In genomic region chr20:1932971-1933370, GRCh38 we compare ENCODE assay signal across 9 cellular contexts. TPM values are rescaled to one million over a fixed set of nuclear protein-coding genes. Genes with fewer than 3 reads are reported as not detected.
"Had no signal": no experiment of that assay in that cellular context is flagged by ENCODE, and none has a peak within 500 bp of the region (broad histone marks: within the 10 kb centered on the region; RNA-seq: fewer than 3 reads in every experiment).

No MANE protein-coding gene starts in this region.

- H3K36me3 ChIP-seq: pancreas had no signal

- H3K27ac ChIP-seq: epithelial cell of prostate had no signal

- ATAC-seq: effector memory CD8-positive, alpha-beta T cell; left colon had no signal

- H3K27me3 ChIP-seq: pancreas, tibial nerve had no signal

- H3K4me3 ChIP-seq: pancreas, tibial nerve had no signal

- DNase-seq: activated CD4-positive, alpha-beta T cell treated with anti-CD3 and anti-CD28 coated beads, Interleukin-2, amount 10 ng/mL, durations not matched to agents 24 days and 14 days; activated naive CD4-positive, alpha-beta T cell treated with anti-CD3 and anti-CD28 coated beads, Interleukin-2, amount 10 ng/mL, durations not matched to agents 7 days and 5 days; effector memory CD8-positive, alpha-beta T cell; small intestine had no signal

- H3K9me3 ChIP-seq: pancreas, tibial nerve had no signal

RNA-seq across cellular contexts. Expression of gene SIRPA, which starts 37.8 kb away (rescaled TPM):
- total RNA-seq: activated T-helper 2 cell treated with anti-CD3 and anti-CD28 coated beads, Interferon-gamma antibody, Interleukin-2, Interleukin-4, amounts not matched to agents 10 μg/mL and 5 μg/mL and 100 μg/mL, durations not matched to agents 14 hours and 24 hours and 36 hours had no signal
